In genomic region chr5:158943057-158943456, GRCh38 we compare ENCODE assay signal across 10 cellular contexts.
DNase-seq lines count a peak whose midpoint lies in the region; ATAC-seq and TF ChIP-seq lines count a peak whose summit lies in the region.
"Had no signal": no experiment of that assay in that cellular context is flagged by ENCODE, and none has a peak within 500 bp of the region (broad histone marks: within the 10 kb centered on the region; RNA-seq: fewer than 3 reads in every experiment).

No MANE protein-coding gene starts in this region.

- H3K4me3 ChIP-seq in astrocyte of the spinal cord (ENCODE audit: low read depth, low read length): no peak overlapping the region

- no peaks in the 10 kb centered on the region for H3K9me3 Mint-ChIP-seq in memory B cell

- H3K27ac ChIP-seq in substantia nigra (ENCODE audit: low read depth, low read length, poor library complexity, severe bottlenecking): no peak overlapping the region

- peak overlapping the region; percentile 77 for H3K27ac Mint-ChIP-seq in memory B cell

- DNase-seq in Caki2 (ENCODE audit: low read depth) (peak; percentile 92), astrocyte of the spinal cord (ENCODE audit: low read depth, low spot score) (peak; percentile 79), memory B cell (ENCODE audit: low spot score in 2 of 2) (no peak), NCI-H2029 (lab: John Stamatoyannopoulos, UW) (no peak), substantia nigra (lab: John Stamatoyannopoulos, UW) (no peak), activated gamma-delta T cell treated with Interleukin-2 at 50 U/mL for 16 hours (no peak)
- DNase-seq: activated T-cell treated with anti-CD3 and anti-CD28 coated beads, Interleukin-2, amount 50 U/mL, for 1 hour; NK-92 treated with Interleukin-12 subunit alpha and Interleukin-12 subunit beta, amount 100 ng/mL, for 24 hours had no signal

- H3K4me1 Mint-ChIP-seq in memory B cell: peaks cover 50% of the 10 kb centered on the region

- H3K27me3 Mint-ChIP-seq in memory B cell: no peaks in the 10 kb centered on the region

- no peak for TF ChIP-seq CTCF in astrocyte of the spinal cord (IDR thresholded peaks at IDR 0.05; ENCODE audit: low read depth, low read length)

- no peak for TF ChIP-seq POLR2A in GM18505 (IDR thresholded peaks at IDR 0.05; ENCODE audit: borderline replicate concordance, extremely low read depth, insufficient read depth, insufficient read length)

- ATAC-seq in HG03342 (IDR thresholded peaks at IDR 0.05; ENCODE audit: unreplicated experiment) (peak; percentile 43), memory B cell (ENCODE audit: low read depth) (no peak), GM18505 (IDR thresholded peaks at IDR 0.05; ENCODE audit: unreplicated experiment) (no peak)

- peaks cover 36% of the 10 kb centered on the region for H3K36me3 Mint-ChIP-seq in memory B cell

- no peak overlapping the region for H3K4me3 Mint-ChIP-seq in memory B cell

- in situ Hi-C loops in Caki2 (cut with HindIII; ENCODE audit: low pct_unique_long_range_greater_than_20kb, low sequenced_read_pairs) (no loop called here), astrocyte of the spinal cord (cut with HindIII; ENCODE audit: low sequenced_read_pairs) (no loop called here)

Comparison
In these comparisons a context has a peak if more than half of its experiments do, and no peak if none do; other contexts are left out.
1. DNase-seq: peak in Caki2 (single experiment) and astrocyte of the spinal cord (single experiment); none in memory B cell (0 of 2), NCI-H2029 (single experiment), substantia nigra (0 of 49) and activated gamma-delta T cell treated with Interleukin-2 at 50 U/mL for 16 hours (single experiment).